16 cellular contexts compared by ENCODE assay signal in the genomic region with DNA sequence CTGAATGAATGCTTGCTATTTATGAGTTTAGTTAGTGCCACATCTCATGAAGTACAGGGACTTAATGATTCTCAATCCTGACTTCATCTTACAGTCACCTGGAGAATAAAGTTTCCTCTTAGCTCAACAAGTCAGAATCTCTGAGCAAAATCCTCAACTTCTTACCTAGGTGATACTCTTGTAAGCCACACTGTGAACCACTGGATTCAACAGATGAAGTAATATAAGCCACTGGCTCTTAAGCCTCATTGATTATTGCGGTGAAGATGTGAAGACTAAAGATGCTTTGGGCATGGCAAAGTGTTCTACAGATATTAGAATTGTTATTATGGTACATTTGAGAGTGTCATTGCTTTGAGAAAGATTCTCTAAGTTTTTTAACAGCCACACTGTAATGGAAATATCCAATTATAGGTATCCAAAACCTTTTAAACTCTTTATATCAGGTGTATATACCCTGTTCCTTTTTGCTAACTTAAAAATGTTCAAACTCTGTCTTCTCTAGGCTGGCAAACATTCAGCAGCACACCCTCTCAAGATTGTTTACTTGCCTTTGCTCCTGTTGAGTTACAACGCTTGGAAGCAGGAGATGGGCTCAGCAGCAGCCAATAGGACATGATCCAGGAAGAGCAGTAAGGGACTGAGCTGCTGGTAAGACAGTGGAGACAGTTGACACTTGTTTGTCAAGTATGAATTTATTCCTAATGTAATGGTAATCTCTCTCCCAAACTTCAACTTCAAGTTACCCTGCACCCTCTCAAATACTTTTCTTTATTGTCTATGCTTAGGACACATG. TPM values are rescaled to one million over a fixed set of nuclear protein-coding genes. Genes with fewer than 3 reads are reported as not detected.
A peak's percentile ranks its signal among the peaks of the same experiment; 100 is the strongest.
DNase-seq lines count a peak whose midpoint lies in the region; ATAC-seq and TF ChIP-seq lines count a peak whose summit lies in the region.
"Had no signal": no experiment of that assay in that cellular context is flagged by ENCODE, and none has a peak within 500 bp of the region (broad histone marks: within the 10 kb centered on the region; RNA-seq: fewer than 3 reads in every experiment).

No MANE protein-coding gene starts in this region.

- intact Hi-C loops in natural killer cell (cut with micrococcal nuclease) (loop anchor here (5.0 kb wide), 1 partner anchor 282 kb away; a partner anchor contains a TSS), mucosa of descending colon (cut with DNase I, micrococcal nuclease) (no loop called here), sciatic nerve (cut with DNase I) (no loop called here)

- H3K4me1 Mint-ChIP-seq in natural killer cell, result peaks cover 49 to 52% of the 10 kb centered on the region in 2 donors
- H3K4me1 Mint-ChIP-seq in natural killer cell treated with Interleukin-12 subunit alpha and Interleukin-12 subunit beta and Interleukin-15 and Interleukin-18, amount 100 ng/mL, for 72 hours (ENCODE audit: low read depth in 2 of 2), result peaks cover 33 to 61% of the 10 kb centered on the region in 2 donors
- H3K4me1 Mint-ChIP-seq in activated naive CD8-positive, alpha-beta T cell (ENCODE audit: low read depth), result peaks cover 76% of the 10 kb centered on the region

- DNase-seq in natural killer cell (no peak), mucosa of descending colon (no peak), mucosa of gallbladder (ENCODE audit: low spot score) (no peak), sciatic nerve (ENCODE audit: low spot score) (no peak)
- DNase-seq in natural killer cell treated with Interleukin-12 subunit alpha and Interleukin-12 subunit beta and Interleukin-15 and Interleukin-18, amount 100 ng/mL, for 72 hours (ENCODE audit: low spot score), result no peak
- DNase-seq: activated effector memory CD4-positive, alpha-beta T cell treated with anti-CD3 and anti-CD28 coated beads, Interleukin-2, amount 50 U/mL, for 16 hours; CD4-positive, alpha-beta T cell; colonic mucosa; effector memory CD8-positive, alpha-beta T cell; hypothalamus; NCI-H1694; NCI-H69; T-helper 1 cell had no signal

- H3K36me3 Mint-ChIP-seq in natural killer cell, result no peaks in the 10 kb centered on the region
- H3K36me3 Mint-ChIP-seq in natural killer cell treated with Interleukin-12 subunit alpha and Interleukin-12 subunit beta and Interleukin-15 and Interleukin-18, amount 100 ng/mL, for 72 hours, result peaks cover 6% of the 10 kb centered on the region
- H3K36me3 Mint-ChIP-seq in activated naive CD8-positive, alpha-beta T cell, result peaks cover 19% of the 10 kb centered on the region

- H3K4me1 ChIP-seq in mucosa of descending colon (ENCODE audit: low read depth), result peaks cover 21% of the 10 kb centered on the region

- TF ChIP-seq CTCF in natural killer cell (IDR thresholded peaks at IDR 0.05) (no peak), mucosa of descending colon (IDR thresholded peaks at IDR 0.05) (no peak)

- H3K27me3 Mint-ChIP-seq in natural killer cell (ENCODE audit: low read depth in 2 of 2), result no peaks in the 10 kb centered on the region
- no peaks in the 10 kb centered on the region for H3K27me3 Mint-ChIP-seq in natural killer cell treated with Interleukin-12 subunit alpha and Interleukin-12 subunit beta and Interleukin-15 and Interleukin-18, amount 100 ng/mL, for 72 hours
- H3K27me3 Mint-ChIP-seq in activated naive CD8-positive, alpha-beta T cell, result no peaks in the 10 kb centered on the region
- H3K27me3 Mint-ChIP-seq: CD4-positive, alpha-beta T cell; effector memory CD8-positive, alpha-beta T cell had no signal

- H3K4me3 Mint-ChIP-seq in natural killer cell, result no peak overlapping the region
- no peak overlapping the region for H3K4me3 Mint-ChIP-seq in natural killer cell treated with Interleukin-12 subunit alpha and Interleukin-12 subunit beta and Interleukin-15 and Interleukin-18, amount 100 ng/mL, for 72 hours
- no peak overlapping the region for H3K4me3 Mint-ChIP-seq in activated naive CD8-positive, alpha-beta T cell
- H3K4me3 Mint-ChIP-seq: CD4-positive, alpha-beta T cell; effector memory CD8-positive, alpha-beta T cell had no signal

- H3K9me3 Mint-ChIP-seq in natural killer cell, result no peaks in the 10 kb centered on the region
- H3K9me3 Mint-ChIP-seq in natural killer cell treated with Interleukin-12 subunit alpha and Interleukin-12 subunit beta and Interleukin-15 and Interleukin-18, amount 100 ng/mL, for 72 hours, result no peaks in the 10 kb centered on the region
- H3K9me3 Mint-ChIP-seq in activated naive CD8-positive, alpha-beta T cell (ENCODE audit: low read depth), result no peaks in the 10 kb centered on the region
- H3K9me3 Mint-ChIP-seq: CD4-positive, alpha-beta T cell; effector memory CD8-positive, alpha-beta T cell had no signal

- no peaks in the 10 kb centered on the region for H3K9me3 ChIP-seq in mucosa of descending colon
- H3K9me3 ChIP-seq: colonic mucosa, esophagus muscularis mucosa had no signal

- no peaks in the 10 kb centered on the region for H3K36me3 ChIP-seq in mucosa of descending colon (ENCODE audit: low read depth)
- H3K36me3 ChIP-seq: colonic mucosa, esophagus muscularis mucosa had no signal

- H3K27ac Mint-ChIP-seq in natural killer cell, result peak overlapping the region; percentile 0 to 22
- H3K27ac Mint-ChIP-seq in natural killer cell treated with Interleukin-12 subunit alpha and Interleukin-12 subunit beta and Interleukin-15 and Interleukin-18, amount 100 ng/mL, for 72 hours, result no peak overlapping the region
- peak overlapping the region; percentile 68 for H3K27ac Mint-ChIP-seq in activated naive CD8-positive, alpha-beta T cell
- H3K27ac Mint-ChIP-seq: CD4-positive, alpha-beta T cell; effector memory CD8-positive, alpha-beta T cell had no signal

- ATAC-seq in natural killer cell, result no peak
- no peak for ATAC-seq in natural killer cell treated with Interleukin-12 subunit alpha and Interleukin-12 subunit beta and Interleukin-15 and Interleukin-18, amount 100 ng/mL, for 72 hours
- ATAC-seq in mucosa of descending colon, result peak; percentile 37
- ATAC-seq in HG03025 (IDR thresholded peaks at IDR 0.05; ENCODE audit: low FRiP score, unreplicated experiment), result no peak
- no peak for ATAC-seq in sciatic nerve
- ATAC-seq: effector memory CD8-positive, alpha-beta T cell had no signal

- no peak overlapping the region for H3K4me3 ChIP-seq in mucosa of descending colon
- H3K4me3 ChIP-seq: colonic mucosa, esophagus muscularis mucosa had no signal

RNA-seq across cellular contexts. Expression of a gene that starts 43.4 kb away (rescaled TPM):
- total RNA-seq in natural killer cell (10 to 100 TPM; 80.0 to 91.6 (median 82.8) TPM), mucosa of descending colon (10 to 100 TPM; 29.0 to 36.3 (median 31.0) TPM), mucosa of gallbladder (17.6 TPM), sciatic nerve (42.0 TPM)
- 10 to 100 TPM; 39.2 to 44.7 TPM for total RNA-seq in natural killer cell treated with Interleukin-12 subunit alpha and Interleukin-12 subunit beta and Interleukin-15 and Interleukin-18, amount 100 ng/mL, for 72 hours

Comparison
In these comparisons a context has a peak if more than half of its experiments do, and no peak if none do; other contexts are left out.
1. H3K27ac Mint-ChIP-seq: peak in natural killer cell (2 of 2) and activated naive CD8-positive, alpha-beta T cell (single experiment); none in natural killer cell treated with Interleukin-12 subunit alpha and Interleukin-12 subunit beta and Interleukin-15 and Interleukin-18, amount 100 ng/mL, for 72 hours (0 of 2).